ENCODE assay signal across 8 cellular contexts in the genomic region with DNA sequence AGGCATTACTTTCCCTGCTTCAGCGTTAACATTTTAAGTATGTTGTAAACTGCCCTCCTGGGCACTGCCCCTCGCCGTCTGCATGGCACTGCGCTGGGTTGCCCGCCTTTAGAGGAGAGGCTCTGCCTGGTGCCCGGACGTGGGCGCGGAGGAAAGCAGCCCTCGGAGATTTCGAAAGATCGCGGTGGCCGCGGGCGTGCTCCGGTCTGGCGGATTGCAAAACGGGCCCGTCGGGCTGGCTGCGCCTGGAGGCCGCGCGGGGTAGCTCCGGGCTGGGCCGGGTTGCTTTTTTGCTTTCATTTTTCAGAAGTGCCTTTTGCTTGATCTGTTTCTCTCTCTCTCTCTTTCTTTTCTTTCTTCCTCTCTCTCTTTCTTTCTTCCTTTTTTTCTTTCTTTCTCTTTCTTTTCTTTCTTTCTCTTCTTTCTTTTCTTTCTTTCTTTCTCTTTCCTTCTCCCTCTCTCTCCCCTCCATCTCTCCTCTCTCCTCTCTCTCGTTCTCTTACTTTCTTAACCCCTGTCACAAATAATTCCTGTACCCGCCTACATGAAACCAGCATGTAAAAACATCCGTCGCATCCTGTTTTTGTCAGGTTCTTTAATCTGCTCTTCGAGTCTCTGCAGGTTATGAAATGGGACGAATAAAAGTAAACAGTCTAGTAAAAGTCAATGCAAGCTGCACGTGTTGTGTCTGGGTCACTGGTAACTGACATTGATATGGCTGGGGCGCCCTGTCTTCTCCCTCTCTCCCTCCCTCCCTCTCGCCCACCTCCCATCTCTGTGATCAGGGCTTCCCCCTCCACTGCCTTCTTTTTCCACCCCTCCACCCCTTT. TPM values are rescaled to one million over a fixed set of nuclear protein-coding genes. Genes with fewer than 3 reads are reported as not detected.
DNase-seq lines count a peak whose midpoint lies in the region; ATAC-seq, FAIRE-seq and TF ChIP-seq lines count a peak whose summit lies in the region.

No MANE protein-coding gene starts in this region.

- FAIRE-seq in GM18507 (lab: Jason Lieb, UNC): peak; percentile 55

- peak overlapping the region; percentile 21 to 91 (median 79) for H3K27ac Mint-ChIP-seq in nephron

- TF ChIP-seq CTCF in fibroblast of mammary gland (conservative IDR thresholded peaks at IDR 0.05; ENCODE audit: control insufficient read depth, insufficient read depth, low read depth, low read length) (no peak), nephron (IDR thresholded peaks at IDR 0.05; ENCODE audit: unreplicated experiment in 3 of 3) (peak; percentile 11 to 41 (median 26)), testis (IDR thresholded peaks at IDR 0.05) (peak in 1 of 3 experiments; percentile 23)

- DNase-seq in GM18507 (ENCODE audit: extremely low spot score, insufficient read length, low read depth) (peak; percentile 42), NCI-H774 (lab: John Stamatoyannopoulos, UW) (peak; percentile 28), fibroblast of mammary gland (ENCODE audit: low read depth) (peak; percentile 76), testis (peak; percentile 63)
- peak; percentile 73 to 79 for DNase-seq in activated T-cell treated with anti-CD3 and anti-CD28 coated beads, Interleukin-2, amount 50 U/mL, for 48 hours

- H3K27ac ChIP-seq in ACC112 (ENCODE audit: low read depth, low read length) (peak overlapping the region; percentile 17), testis (peak overlapping the region; percentile 34 to 72)

- H3K9me3 Mint-ChIP-seq in nephron: no peaks in the 10 kb centered on the region

- H3K4me3 ChIP-seq in ACC112 (ENCODE audit: low read depth, low read length) (peak overlapping the region; percentile 84), fibroblast of mammary gland (ENCODE audit: control insufficient read depth, low read depth, low read length) (peak overlapping the region; percentile 77), testis (peak overlapping the region; percentile 51 to 76)

- WGBS in testis, 2 donors: 0 to 1% methylated on average over 33 to 36 of the region's 36 CpGs

- H3K27me3 ChIP-seq in ACC112 (ENCODE audit: insufficient read depth, low read length) (no peaks in the 10 kb centered on the region), testis (no peaks in the 10 kb centered on the region)

- H3K4me1 Mint-ChIP-seq in nephron: peaks cover 23% of the 10 kb centered on the region

- peak overlapping the region; percentile 91 to 97 (median 92) for H3K4me3 Mint-ChIP-seq in nephron

- peaks cover 21% of the 10 kb centered on the region for H3K36me3 Mint-ChIP-seq in nephron (ENCODE audit: low read depth)

- H3K79me2 ChIP-seq in ACC112 (ENCODE audit: control insufficient read depth, insufficient read depth, low read length, unreplicated experiment): peaks cover 3% of the 10 kb centered on the region

- peak; percentile 57 for ATAC-seq in HG02938 (IDR thresholded peaks at IDR 0.05; ENCODE audit: unreplicated experiment)

- TF ChIP-seq POLR2A in testis (IDR thresholded peaks at IDR 0.05): no peak

- peak overlapping the region; percentile 57 for H2AFZ ChIP-seq in ACC112 (ENCODE audit: low read length, unreplicated experiment)

- H3K4me1 ChIP-seq in ACC112 (ENCODE audit: control insufficient read depth, insufficient read depth, low read length, unreplicated experiment): peaks cover 4% of the 10 kb centered on the region
- no peaks in the 10 kb centered on the region for H3K4me1 ChIP-seq in testis

- H3K9me3 ChIP-seq in testis: no peaks in the 10 kb centered on the region

- intact Hi-C loops in testis (cut with DNase I; ENCODE audit: low total_unique reads): no loop called here

- H3K27me3 Mint-ChIP-seq in nephron (ENCODE audit: low read depth): peaks cover 55% of the 10 kb centered on the region

- peaks cover 6% of the 10 kb centered on the region; the same call in 1 of the 2 replicates for H3K36me3 ChIP-seq in ACC112 (ENCODE audit: insufficient read depth, low read length)
- H3K36me3 ChIP-seq in testis (ENCODE audit: low read depth, missing control alignments): no peaks in the 10 kb centered on the region

RNA-seq across cellular contexts. Expression of a gene that starts 1.7 kb away (rescaled TPM):
- total RNA-seq in testis: 1 to 10 TPM; 8.0 to 8.7 TPM
- polyA plus RNA-seq in testis (ENCODE audit: insufficient read depth, low read depth, low replicate concordance): 9.3 TPM

Comparison
In these comparisons a context has a peak if more than half of its experiments do, and no peak if none do; other contexts are left out.
1. Peak in every context shown above with its lines: DNase-seq, ATAC-seq, H3K4me3 ChIP-seq and H3K27ac ChIP-seq.